ENCODE assay signal across 11 cellular contexts in the genomic region with DNA sequence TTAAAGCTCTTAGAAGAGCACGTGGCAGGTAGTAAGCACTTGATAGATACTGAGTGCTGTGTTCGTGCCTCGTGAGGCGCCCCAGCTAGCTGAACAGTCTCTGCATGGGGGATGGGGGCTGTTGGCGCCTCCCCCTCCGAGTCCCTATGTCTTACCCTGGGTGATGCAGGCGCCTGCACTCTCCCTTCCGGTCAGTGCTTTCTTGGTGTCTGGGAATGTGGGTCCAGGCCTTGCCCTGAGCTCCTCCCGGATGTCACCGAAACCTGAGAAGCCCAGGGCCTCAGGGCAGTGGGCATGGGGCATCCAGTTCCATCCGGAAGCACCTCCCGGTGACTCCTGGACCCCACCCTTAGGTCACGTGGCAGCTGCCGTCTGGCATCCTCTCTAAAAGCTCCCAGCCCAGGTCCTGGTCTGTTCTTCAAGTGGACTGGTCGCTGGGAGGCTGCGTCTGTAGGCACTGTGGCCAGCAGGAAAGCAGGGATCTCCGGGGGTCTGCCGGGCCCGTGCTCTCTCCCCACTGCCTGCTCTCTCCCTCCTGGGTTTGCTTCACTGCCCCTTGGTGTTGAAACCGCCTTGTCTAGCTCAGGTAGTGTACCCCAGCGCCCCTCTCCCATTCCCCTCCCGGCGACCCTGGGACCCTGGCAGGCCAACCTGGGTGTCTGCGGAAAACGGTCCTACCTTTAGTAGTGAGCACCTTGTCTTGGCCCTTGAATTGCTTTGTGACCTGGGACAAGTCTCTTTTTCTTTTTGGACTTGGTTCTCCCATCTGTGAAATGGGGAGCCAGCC. TPM values are rescaled to one million over a fixed set of nuclear protein-coding genes. Genes with fewer than 3 reads are reported as not detected.
DNase-seq lines count a peak whose midpoint lies in the region; ATAC-seq, FAIRE-seq and TF ChIP-seq lines count a peak whose summit lies in the region.
"Not testable (repeated sequence)": the region's sequence is repeated elsewhere in the genome, so short reads cannot be mapped to it uniquely, and the experiment has no call there.
"Had no signal": no experiment of that assay in that cellular context is flagged by ENCODE, and none has a peak within 500 bp of the region (broad histone marks: within the 10 kb centered on the region; RNA-seq: fewer than 3 reads in every experiment).

No MANE protein-coding gene starts in this region.

- not testable (repeated sequence) for H3F3A ChIP-seq in PC-3 (ENCODE audit: low read length, unreplicated experiment)

- peak; percentile 62 for DNase-seq in A172 (ENCODE audit: low spot score)
- DNase-seq in ELR (ENCODE audit: low read depth) = peak; percentile 37
- peak; percentile 81 for DNase-seq in HTR-8/SVneo (ENCODE audit: insufficient read length, low spot score)
- DNase-seq in PC-3 = peak; percentile 56
- peak; percentile 4 for DNase-seq in activated naive CD4-positive, alpha-beta T cell treated with anti-CD3 and anti-CD28 coated beads, Interleukin-2, amount 50 U/mL, for 16 hours
- peak; percentile 13 for DNase-seq in left ventricle myocardium inferior
- DNase-seq in myocyte (ENCODE audit: low read depth) = peak; percentile 22
- peak in 1 of 2 donors; percentile 71 for DNase-seq in psoas muscle

- 73 to 82% (median 79%) methylated on average over 19 to 22 of the region's 25 CpGs for WGBS in psoas muscle, 3 donors

- TF ChIP-seq CTCF in PC-3 (conservative IDR thresholded peaks at IDR 0.05; ENCODE audit: low read depth, low read length); left ventricle myocardium inferior (IDR thresholded peaks at IDR 0.05; ENCODE audit: borderline replicate concordance); psoas muscle (IDR thresholded peaks at IDR 0.05): not testable (repeated sequence)

- not testable (repeated sequence) for FAIRE-seq in HTR-8/SVneo (lab: Jason Lieb, UNC)

- H3K27ac ChIP-seq in PC-3 (ENCODE audit: low read length); left ventricle myocardium inferior (replicated peaks): not testable (repeated sequence)
- peak overlapping the region; percentile 15 for H3K27ac ChIP-seq in psoas muscle

- not testable (repeated sequence) for H3K27me3 ChIP-seq in PC-3 (ENCODE audit: low read length); left ventricle myocardium inferior (ENCODE audit: low read depth); psoas muscle (ENCODE audit: insufficient read depth in 3 of 3, low read length in 2 of 3)

- H3K36me3 ChIP-seq in PC-3 (ENCODE audit: low read depth, low read length); left ventricle myocardium inferior; psoas muscle (ENCODE audit: insufficient read depth in 1 of 2, low read depth in 1 of 2): not testable (repeated sequence)

- H3K4me2 ChIP-seq in PC-3 (ENCODE audit: low read length) = not testable (repeated sequence)

- H3K79me2 ChIP-seq in PC-3 (ENCODE audit: low read length) = not testable (repeated sequence)

- ATAC-seq in PC-3 = peak; percentile 48
- peak; percentile 42 to 76 (median 60) for ATAC-seq in psoas muscle

- H3K9me2 ChIP-seq in PC-3 (replicated peaks; ENCODE audit: low read length) = not testable (repeated sequence)

- POLR2A ChIA-PET in PC-3 (lab: Charles Lee; ENCODE audit: unreplicated experiment) = not testable (repeated sequence)

- H4K20me1 ChIP-seq in PC-3 (ENCODE audit: low read length) = not testable (repeated sequence)

- not testable (repeated sequence) for H3K9ac ChIP-seq in PC-3 (ENCODE audit: low read length)

- CTCF ChIA-PET in PC-3 (lab: Charles Lee) = not testable (repeated sequence)

- not testable (repeated sequence) for BruUV-seq in PC-3 (replicated peaks; lab: Mats Ljungman, UMichigan)

- not testable (repeated sequence) for H3K4me3 ChIP-seq in PC-3 (ENCODE audit: low read length); left ventricle myocardium inferior; psoas muscle

- not testable (repeated sequence) for H3K9me3 ChIP-seq in PC-3 (ENCODE audit: low read length); left ventricle myocardium inferior (replicated peaks); psoas muscle

- H2AFZ ChIP-seq in PC-3 (ENCODE audit: low read length) = not testable (repeated sequence)

- intact Hi-C loops in PC-3 (cut with micrococcal nuclease); left ventricle myocardium inferior (cut with micrococcal nuclease); psoas muscle (cut with DNase I): not testable (repeated sequence)

- not testable (repeated sequence) for H3K4me1 ChIP-seq in PC-3 (ENCODE audit: insufficient read depth, low read length); left ventricle myocardium inferior
- peaks cover 13% of the 10 kb centered on the region for H3K4me1 ChIP-seq in psoas muscle

RNA-seq across cellular contexts. Expression of gene KCNJ12, which starts 34.9 kb away (rescaled TPM):
- total RNA-seq in A172 (2014; rRNA removed; shearing (Covaris generic)) = 0.03 and 0.05 TPM in 2 replicates
- total RNA-seq in PC-3 (2014; rRNA removed) (10.0 and 11.1 TPM in 2 replicates), left ventricle myocardium inferior (12.3 TPM), myocyte (14.6 and 15.4 TPM in 2 replicates), psoas muscle (10 to 100 TPM in 3 of 4 donors, 1 to 10 TPM in 1; 9.4 to 31.0 (median 23.4) TPM)
- polyA plus RNA-seq in myocyte (2012) = 3.7 TPM
- 10 to 100 TPM in 2 of 3 donors, 1 to 10 TPM in 1; 5.2 to 42.7 (median 13.6) TPM for polyA plus RNA-seq in psoas muscle
- total RNA-seq: CD4-positive, alpha-beta memory T cell; HepG2; HFFc6 had no signal
- polyA plus RNA-seq: CD4-positive, alpha-beta memory T cell; HepG2 had no signal
